ENCODE assay signal across 19 cellular contexts in the genomic region with DNA sequence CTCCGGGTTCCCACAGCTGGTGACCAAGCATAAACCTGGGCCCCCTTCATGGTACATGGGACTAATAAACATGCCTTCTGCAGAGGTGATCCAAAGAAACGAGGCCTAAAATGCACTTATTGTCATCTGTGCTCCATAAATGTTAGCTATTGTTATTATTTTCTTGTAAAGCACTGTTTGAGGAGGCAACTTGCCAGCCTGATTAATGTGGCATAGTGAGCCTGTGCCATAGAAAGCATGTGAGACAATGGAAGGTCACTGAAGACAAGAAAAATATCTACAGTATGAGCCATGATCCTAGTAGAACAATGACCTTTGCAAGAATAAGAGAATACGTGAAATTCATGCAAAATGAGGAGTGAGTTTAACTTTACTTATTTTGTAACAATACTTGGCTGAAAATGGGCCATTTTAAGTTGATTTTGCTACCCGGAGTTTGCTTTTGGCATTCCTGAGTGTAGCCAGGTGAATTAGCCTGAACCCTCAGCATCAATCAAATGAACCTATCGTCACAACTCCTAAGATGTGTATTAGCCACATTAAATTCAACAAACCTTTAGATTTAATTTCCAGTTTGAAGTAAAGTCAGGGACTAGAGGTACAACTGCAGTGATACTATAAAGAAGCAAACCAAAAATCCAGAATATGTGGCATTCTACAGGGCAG.
"Had no signal": no experiment of that assay in that cellular context is flagged by ENCODE, and none has a peak within 500 bp of the region (broad histone marks: within the 10 kb centered on the region; RNA-seq: fewer than 3 reads in every experiment).

No MANE protein-coding gene starts in this region.

- H3K9me3 ChIP-seq: testis had no signal

- H3K36me3 Mint-ChIP-seq: natural killer cell had no signal

- H3K4me1 Mint-ChIP-seq: activated T-helper 17 cell treated with anti-CD3 and anti-CD28 coated beads, Interleukin-2, amount 50 U/mL, for 72 hours; central memory CD8-positive, alpha-beta T cell; natural killer cell had no signal

- H3K27me3 ChIP-seq: hepatocyte, testis had no signal

- H3K27me3 Mint-ChIP-seq: activated T-helper 17 cell treated with anti-CD3 and anti-CD28 coated beads, Interleukin-2, amount 50 U/mL, for 72 hours had no signal

- DNase-seq: activated CD4-positive, alpha-beta T cell treated with anti-CD3 and anti-CD28 coated beads for 1 hour; activated CD4-positive, alpha-beta T cell treated with anti-CD3 and anti-CD28 coated beads, Interleukin-2, amount 50 U/mL, for 48 hours; activated naive CD4-positive, alpha-beta T cell treated with anti-CD3 and anti-CD28 coated beads for 36 hours; activated naive CD8-positive, alpha-beta T cell treated with anti-CD3 and anti-CD28 coated beads, Interleukin-2, amount 50 U/mL, for 24 hours; cortex of kidney; effector CD8-positive, alpha-beta T cell; left ventricle myocardium superior; mesendoderm; natural killer cell; right cardiac atrium; stimulated activated CD4-positive, alpha-beta T cell treated with anti-CD3 and anti-CD28 coated beads, Interleukin-4, amount 100 ng/mL, for 4 hours; stimulated activated CD8-positive, alpha-beta memory T cell treated with anti-CD3 and anti-CD28 coated beads, Interleukin-4, amount 100 ng/mL, for 48 hours; stimulated activated naive CD8-positive, alpha-beta T cell treated with anti-CD3 and anti-CD28 coated beads, Interleukin-15, Interleukin-2, amounts not matched to agents 100 U/mL and 50 U/mL, for 24 hours; T-helper 9 cell; testis had no signal

- H3K27ac Mint-ChIP-seq: activated naive CD4-positive, alpha-beta T cell treated with anti-CD3 and anti-CD28 coated beads for 36 hours; activated naive CD8-positive, alpha-beta T cell treated with anti-CD3 and anti-CD28 coated beads, Interleukin-2, amount 50 U/mL, for 24 hours; activated T-helper 17 cell treated with anti-CD3 and anti-CD28 coated beads, Interleukin-2, amount 50 U/mL, for 72 hours; natural killer cell had no signal

- H3K4me3 Mint-ChIP-seq: activated naive CD4-positive, alpha-beta T cell treated with anti-CD3 and anti-CD28 coated beads for 36 hours; activated naive CD8-positive, alpha-beta T cell treated with anti-CD3 and anti-CD28 coated beads, Interleukin-2, amount 50 U/mL, for 24 hours; activated T-helper 17 cell treated with anti-CD3 and anti-CD28 coated beads, Interleukin-2, amount 50 U/mL, for 72 hours; central memory CD8-positive, alpha-beta T cell; natural killer cell had no signal

- H3K4me3 ChIP-seq: hepatocyte, skin epidermis, testis had no signal

- H3K9me3 Mint-ChIP-seq: activated T-helper 17 cell treated with anti-CD3 and anti-CD28 coated beads, Interleukin-2, amount 50 U/mL, for 72 hours; central memory CD8-positive, alpha-beta T cell; natural killer cell had no signal

- H3K27ac ChIP-seq: hepatocyte, testis had no signal

- H3K4me1 ChIP-seq: testis had no signal
